Comparison of ENCODE assay signal across 24 cellular contexts in genomic region chr11:90468923-90469322, GRCh38.
DNase-seq lines count a peak whose midpoint lies in the region; ATAC-seq and TF ChIP-seq lines count a peak whose summit lies in the region.
"Had no signal": no experiment of that assay in that cellular context is flagged by ENCODE, and none has a peak within 500 bp of the region (broad histone marks: within the 10 kb centered on the region; RNA-seq: fewer than 3 reads in every experiment).

No MANE protein-coding gene starts in this region.

- ATAC-seq in GM19397 (IDR thresholded peaks at IDR 0.05; ENCODE audit: unreplicated experiment): no peak
- no peak for ATAC-seq in naive thymus-derived CD4-positive, alpha-beta T cell
- ATAC-seq: activated naive CD4-positive, alpha-beta T cell treated with anti-CD3 and anti-CD28 coated beads, Interleukin-2, amount 50 U/mL, for 72 hours; stimulated activated memory B cell treated with anti-CD40 and anti-IgM and Interleukin-4, amounts not matched to agents 10 μg/mL and 1 μg/mL and 100 μg/mL, for 72 hours had no signal

- POLR2A ChIA-PET in naive thymus-derived CD4-positive, alpha-beta T cell (lab: Charles Lee): no interaction called here

- TF ChIP-seq EP300 in Ishikawa (IDR thresholded peaks at IDR 0.05; ENCODE audit: borderline replicate concordance): peak; percentile 95

- CTCF ChIA-PET in naive thymus-derived CD4-positive, alpha-beta T cell (lab: Charles Lee): no interaction called here

- no peak overlapping the region for H3K4me3 Mint-ChIP-seq in naive thymus-derived CD4-positive, alpha-beta T cell
- H3K4me3 Mint-ChIP-seq: activated CD4-positive, alpha-beta memory T cell treated with anti-CD3 and anti-CD28 coated beads for 36 hours; CD8-positive, alpha-beta memory T cell; mesothelial cell of epicardium; stimulated activated memory B cell treated with anti-CD40 and anti-IgM and Interleukin-4, amounts not matched to agents 10 μg/mL and 1 μg/mL and 100 μg/mL, for 72 hours had no signal

- H3K27me3 ChIP-seq in brain microvascular endothelial cell (replicated peaks) (no peaks in the 10 kb centered on the region), kidney epithelial cell (ENCODE audit: control insufficient read depth, insufficient read depth, low read length) (no peaks in the 10 kb centered on the region)
- no peaks in the 10 kb centered on the region for H3K27me3 ChIP-seq in naive thymus-derived CD4-positive, alpha-beta T cell (ENCODE audit: control insufficient read depth in 2 of 2, insufficient read depth in 2 of 2, low read length in 2 of 2)
- H3K27me3 ChIP-seq: esophagus squamous epithelium, tibial artery had no signal

- H3K4me1 Mint-ChIP-seq in naive thymus-derived CD4-positive, alpha-beta T cell: no peaks in the 10 kb centered on the region
- H3K4me1 Mint-ChIP-seq: CD8-positive, alpha-beta memory T cell; stimulated activated memory B cell treated with anti-CD40 and anti-IgM and Interleukin-4, amounts not matched to agents 10 μg/mL and 1 μg/mL and 100 μg/mL, for 72 hours had no signal

- H3K36me3 ChIP-seq in brain microvascular endothelial cell (replicated peaks): no peaks in the 10 kb centered on the region
- no peaks in the 10 kb centered on the region for H3K36me3 ChIP-seq in kidney epithelial cell (ENCODE audit: control insufficient read depth, insufficient read depth, low read length)
- H3K36me3 ChIP-seq in naive thymus-derived CD4-positive, alpha-beta T cell (ENCODE audit: control insufficient read depth in 2 of 3, insufficient read depth in 3 of 3, low read length in 3 of 3): no peaks in the 10 kb centered on the region
- H3K36me3 ChIP-seq: esophagus squamous epithelium, prostate gland, tibial artery had no signal

- H3K27ac Mint-ChIP-seq in naive thymus-derived CD4-positive, alpha-beta T cell: no peak overlapping the region
- H3K27ac Mint-ChIP-seq: activated CD4-positive, alpha-beta memory T cell treated with anti-CD3 and anti-CD28 coated beads for 36 hours; activated naive CD4-positive, alpha-beta T cell treated with anti-CD3 and anti-CD28 coated beads, Interleukin-2, amount 50 U/mL, for 72 hours; CD8-positive, alpha-beta memory T cell; mesothelial cell of epicardium; stimulated activated memory B cell treated with anti-CD40 and anti-IgM and Interleukin-4, amounts not matched to agents 10 μg/mL and 1 μg/mL and 100 μg/mL, for 72 hours had no signal

- no peak overlapping the region for H3K4me3 ChIP-seq in brain microvascular endothelial cell (ENCODE audit: low read depth, low read length)
- no peak overlapping the region for H3K4me3 ChIP-seq in kidney epithelial cell (ENCODE audit: low read depth, low read length)
- no peak overlapping the region for H3K4me3 ChIP-seq in naive thymus-derived CD4-positive, alpha-beta T cell (ENCODE audit: low read length)
- H3K4me3 ChIP-seq: esophagus squamous epithelium, prostate gland, tibial artery had no signal

- no peaks in the 10 kb centered on the region for H3K4me1 ChIP-seq in naive thymus-derived CD4-positive, alpha-beta T cell (ENCODE audit: control insufficient read depth in 2 of 2, insufficient read depth in 2 of 2, low read length in 2 of 2)
- H3K4me1 ChIP-seq: esophagus squamous epithelium, prostate gland had no signal

- no peak for TF ChIP-seq CTCF in brain microvascular endothelial cell (IDR thresholded peaks at IDR 0.05; ENCODE audit: low read depth, low read length, missing control alignments)
- TF ChIP-seq CTCF in kidney epithelial cell (IDR thresholded peaks at IDR 0.05; ENCODE audit: insufficient read depth, low read length, poor library complexity, severe bottlenecking): no peak

- H3K27ac ChIP-seq in brain microvascular endothelial cell: no peak overlapping the region
- no peak overlapping the region for H3K27ac ChIP-seq in naive thymus-derived CD4-positive, alpha-beta T cell (ENCODE audit: low read depth, low read length)
- H3K27ac ChIP-seq: esophagus squamous epithelium, prostate gland, tibial artery, VCaP had no signal

- H3K9me3 Mint-ChIP-seq in naive thymus-derived CD4-positive, alpha-beta T cell: no peaks in the 10 kb centered on the region
- H3K9me3 Mint-ChIP-seq: activated CD4-positive, alpha-beta memory T cell treated with anti-CD3 and anti-CD28 coated beads for 36 hours; activated naive CD4-positive, alpha-beta T cell treated with anti-CD3 and anti-CD28 coated beads, Interleukin-2, amount 50 U/mL, for 72 hours; mesothelial cell of epicardium; stimulated activated memory B cell treated with anti-CD40 and anti-IgM and Interleukin-4, amounts not matched to agents 10 μg/mL and 1 μg/mL and 100 μg/mL, for 72 hours had no signal

- in situ Hi-C loops in brain microvascular endothelial cell (cut with HindIII; ENCODE audit: low pct_ligation_motif_present, low sequenced_read_pairs): no loop called here

- intact Hi-C loops in naive thymus-derived CD4-positive, alpha-beta T cell (cut with micrococcal nuclease): no loop called here

- H3K36me3 Mint-ChIP-seq in naive thymus-derived CD4-positive, alpha-beta T cell: no peaks in the 10 kb centered on the region
- H3K36me3 Mint-ChIP-seq: activated CD4-positive, alpha-beta memory T cell treated with anti-CD3 and anti-CD28 coated beads for 36 hours; activated naive CD4-positive, alpha-beta T cell treated with anti-CD3 and anti-CD28 coated beads, Interleukin-2, amount 50 U/mL, for 72 hours; CD8-positive, alpha-beta memory T cell; mesothelial cell of epicardium; stimulated activated memory B cell treated with anti-CD40 and anti-IgM and Interleukin-4, amounts not matched to agents 10 μg/mL and 1 μg/mL and 100 μg/mL, for 72 hours had no signal

- no peaks in the 10 kb centered on the region for H3K9me3 ChIP-seq in naive thymus-derived CD4-positive, alpha-beta T cell (ENCODE audit: control insufficient read depth in 2 of 3, low read length in 3 of 3)
- H3K9me3 ChIP-seq: esophagus squamous epithelium, prostate gland, tibial artery had no signal

- H3K27me3 Mint-ChIP-seq in naive thymus-derived CD4-positive, alpha-beta T cell: peaks cover 0 to 8% (median 5%) of the 10 kb centered on the region in 5 donors
- H3K27me3 Mint-ChIP-seq: activated CD4-positive, alpha-beta memory T cell treated with anti-CD3 and anti-CD28 coated beads for 36 hours; CD8-positive, alpha-beta memory T cell; stimulated activated memory B cell treated with anti-CD40 and anti-IgM and Interleukin-4, amounts not matched to agents 10 μg/mL and 1 μg/mL and 100 μg/mL, for 72 hours had no signal

- TF ChIP-seq RAD21 in Ishikawa (IDR thresholded peaks at IDR 0.05; ENCODE audit: low read depth): no peak

- DNase-seq in A172 (ENCODE audit: low spot score) (peak; percentile 1), brain microvascular endothelial cell (peak; percentile 67), kidney epithelial cell (ENCODE audit: low read depth) (peak; percentile 86), NCI-H2227 (lab: John Stamatoyannopoulos, UW; ENCODE audit: unreplicated experiment) (no peak), GM03348 (ENCODE audit: low spot score) (no peak)
- DNase-seq in naive thymus-derived CD4-positive, alpha-beta T cell: no peak
- DNase-seq: activated CD4-positive, alpha-beta memory T cell treated with anti-CD3 and anti-CD28 coated beads for 36 hours; activated T-cell treated with anti-CD3 and anti-CD28 coated beads, Interleukin-2, amount 50 U/mL, for 1 hour; CD8-positive, alpha-beta memory T cell; EL; esophagus squamous epithelium; head of caudate nucleus; IMR-90; NCI-H187 treated with DMSO at 0.1 percent for 48 hours; NCI-H446; NK-92 treated with Interleukin-12 subunit alpha and Interleukin-12 subunit beta, amount 100 ng/mL, for 24 hours; tibial artery had no signal

TF ChIP-seq in Ishikawa, 13 proteins besides CTCF, POLR2A, EP300 and RAD21 (continues in another document):
- no peak for TF ChIP-seq REST (IDR thresholded peaks at IDR 0.05; ENCODE audit: low read depth)
- TF ChIP-seq TAF1 (IDR thresholded peaks at IDR 0.05; ENCODE audit: low read depth): no peak
- no peak for TF ChIP-seq CREB1 (IDR thresholded peaks at IDR 0.05; ENCODE audit: low read depth)
- TF ChIP-seq FOXM1 (IDR thresholded peaks at IDR 0.05; ENCODE audit: borderline replicate concordance, low read depth): peak; percentile 88
- peak; percentile 91 for TF ChIP-seq NFIC (IDR thresholded peaks at IDR 0.05)
- no peak for TF ChIP-seq USF1 (IDR thresholded peaks at IDR 0.05)
- no peak for TF ChIP-seq YY1 (IDR thresholded peaks at IDR 0.05; ENCODE audit: low read depth)
- TF ChIP-seq CEBPB (IDR thresholded peaks at IDR 0.05): peak; percentile 51; the same call in 1 of the 2 replicates
- TF ChIP-seq EGR1 (IDR thresholded peaks at IDR 0.05): no peak
- peak; percentile 84 for TF ChIP-seq TCF12 (IDR thresholded peaks at IDR 0.05; ENCODE audit: low read depth)
- peak; percentile 94 for TF ChIP-seq TEAD4 (IDR thresholded peaks at IDR 0.05)

Comparison
In these comparisons a context has a peak if more than half of its experiments do, and no peak if none do; other contexts are left out.
1. DNase-seq: peak in A172 (single experiment), brain microvascular endothelial cell (single experiment) and kidney epithelial cell (single experiment); none in NCI-H2227 (single experiment), GM03348 (single experiment) and naive thymus-derived CD4-positive, alpha-beta T cell (0 of 9).